In genomic region chr12:57130941-57131340, GRCh38 we compare ENCODE assay signal across 13 cellular contexts. TPM values are rescaled to one million over a fixed set of nuclear protein-coding genes. Genes with fewer than 3 reads are reported as not detected.
DNase-seq lines count a peak whose midpoint lies in the region; ATAC-seq and TF ChIP-seq lines count a peak whose summit lies in the region.
"Had no signal": no experiment of that assay in that cellular context is flagged by ENCODE, and none has a peak within 500 bp of the region (broad histone marks: within the 10 kb centered on the region; RNA-seq: fewer than 3 reads in every experiment).

No MANE protein-coding gene starts in this region.

- H3K9ac ChIP-seq in iPS-20b (ENCODE audit: low read depth, low read length) = peak overlapping the region; percentile 96; the same call in 1 of the 2 replicates
- peak overlapping the region in 2 of 3 donors; percentile 47 to 50 for H3K9ac ChIP-seq in skeletal muscle tissue (ENCODE audit: low read depth in 1 of 3, low read length in 3 of 3)

- peaks cover 20% of the 10 kb centered on the region for H3K4me1 Mint-ChIP-seq in CD4-positive, alpha-beta T cell (ENCODE audit: low read depth)

- H3K36me3 ChIP-seq in iPS-20b (ENCODE audit: insufficient read depth, low read depth, low read length) = peaks cover 5% of the 10 kb centered on the region; the same call in 1 of the 2 replicates
- no peaks in the 10 kb centered on the region for H3K36me3 ChIP-seq in skeletal muscle tissue (ENCODE audit: control insufficient read depth in 3 of 3, insufficient read depth in 3 of 3, low read length in 3 of 3)
- H3K36me3 ChIP-seq in WERI-Rb-1 = no peaks in the 10 kb centered on the region

- TF ChIP-seq CTCF in CD4-positive, alpha-beta T cell (IDR thresholded peaks at IDR 0.05) = no peak
- no peak for TF ChIP-seq CTCF in WI38 (IDR thresholded peaks at IDR 0.05; ENCODE audit: low read depth, low read length)
- no peak for TF ChIP-seq CTCF in WERI-Rb-1 (IDR thresholded peaks at IDR 0.05; ENCODE audit: low read depth, low read length)

- H3K27ac Mint-ChIP-seq in CD4-positive, alpha-beta T cell = no peak overlapping the region
- H3K27ac Mint-ChIP-seq: activated naive CD8-positive, alpha-beta T cell treated with anti-CD3 and anti-CD28 coated beads, Interleukin-2, amount 10 ng/mL, durations not matched to agents 7 days and 5 days had no signal

- ATAC-seq in CD4-positive, alpha-beta T cell (ENCODE audit: poor library complexity) = no peak
- ATAC-seq in HG03097 (IDR thresholded peaks at IDR 0.05; ENCODE audit: low FRiP score, unreplicated experiment) (no peak), HG03342 (IDR thresholded peaks at IDR 0.05; ENCODE audit: unreplicated experiment) (no peak)

- peak overlapping the region; percentile 92 for H3K4me3 ChIP-seq in WI38 (ENCODE audit: low read depth, low read length)
- peak overlapping the region; percentile 94 for H3K4me3 ChIP-seq in iPS-20b (ENCODE audit: low read length)
- peak overlapping the region in 2 of 3 donors; percentile 36 to 73 for H3K4me3 ChIP-seq in skeletal muscle tissue (ENCODE audit: low read length in 3 of 3)
- H3K4me3 ChIP-seq in WERI-Rb-1 (ENCODE audit: low read depth, low read length) = no peak overlapping the region

- H3K27ac ChIP-seq in CD4-positive, alpha-beta T cell (ENCODE audit: low read depth, low read length) = no peak overlapping the region
- H3K27ac ChIP-seq in iPS-20b (ENCODE audit: low read length) (no peak overlapping the region), skeletal muscle tissue (ENCODE audit: low read depth, low read length) (peak overlapping the region; percentile 81), WERI-Rb-1 (no peak overlapping the region)
- H3K27ac ChIP-seq: HL-60 had no signal

- peaks cover 57% of the 10 kb centered on the region for H3K4me1 ChIP-seq in iPS-20b (ENCODE audit: insufficient read depth, low read length)
- H3K4me1 ChIP-seq in skeletal muscle tissue (ENCODE audit: control insufficient read depth in 3 of 3, insufficient read depth in 3 of 3, low read length in 3 of 3) = peaks cover 35 to 44% (median 42%) of the 10 kb centered on the region in 3 donors

- DNase-seq in CD4-positive, alpha-beta T cell = no peak
- DNase-seq in GOT3 (lab: John Stamatoyannopoulos, UW) (no peak), WERI-Rb-1 (no peak)
- DNase-seq: activated CD4-positive, alpha-beta T cell treated with anti-CD3 and anti-CD28 coated beads for 48 hours; activated naive CD8-positive, alpha-beta T cell treated with anti-CD3 and anti-CD28 coated beads, Interleukin-2, amount 10 ng/mL, durations not matched to agents 7 days and 5 days; DMS 273 treated with DMSO at 0.1 percent for 48 hours; NCI-H1694 treated with DMSO at 0.1 percent for 48 hours had no signal

- peaks cover 4% of the 10 kb centered on the region for H3K27me3 Mint-ChIP-seq in CD4-positive, alpha-beta T cell

- H3K36me3 Mint-ChIP-seq in CD4-positive, alpha-beta T cell (ENCODE audit: low read depth) = no peaks in the 10 kb centered on the region
- H3K36me3 Mint-ChIP-seq: activated naive CD8-positive, alpha-beta T cell treated with anti-CD3 and anti-CD28 coated beads, Interleukin-2, amount 10 ng/mL, durations not matched to agents 7 days and 5 days had no signal

- CTCF ChIA-PET in CD4-positive, alpha-beta T cell (lab: Charles Lee) = interaction anchor here (1.3 kb wide), 1 partner anchor 52 kb away, joined by 5 read pairs; no protein-coding TSS in a partner anchor

- intact Hi-C loops in CD4-positive, alpha-beta T cell (cut with DNase I, micrococcal nuclease) = no loop called here

- H3K27me3 ChIP-seq in CD4-positive, alpha-beta T cell (ENCODE audit: control insufficient read depth, insufficient read depth, low read length) = no peaks in the 10 kb centered on the region
- H3K27me3 ChIP-seq in iPS-20b (ENCODE audit: insufficient read depth, low read length) = peaks cover 7% of the 10 kb centered on the region; the same call in 1 of the 2 replicates
- peaks cover 0 to 6% (median 0%) of the 10 kb centered on the region in 3 donors for H3K27me3 ChIP-seq in skeletal muscle tissue (ENCODE audit: control insufficient read depth in 3 of 3, insufficient read depth in 3 of 3, low read length in 3 of 3)
- no peaks in the 10 kb centered on the region for H3K27me3 ChIP-seq in WERI-Rb-1 (ENCODE audit: insufficient read depth, low read depth, severe bottlenecking)

- peak overlapping the region; percentile 32 for H3K4me3 Mint-ChIP-seq in CD4-positive, alpha-beta T cell
- H3K4me3 Mint-ChIP-seq: activated naive CD8-positive, alpha-beta T cell treated with anti-CD3 and anti-CD28 coated beads, Interleukin-2, amount 10 ng/mL, durations not matched to agents 7 days and 5 days had no signal

- no peaks in the 10 kb centered on the region for H3K9me3 Mint-ChIP-seq in CD4-positive, alpha-beta T cell
- H3K9me3 Mint-ChIP-seq: activated naive CD8-positive, alpha-beta T cell treated with anti-CD3 and anti-CD28 coated beads, Interleukin-2, amount 10 ng/mL, durations not matched to agents 7 days and 5 days had no signal

- no peaks in the 10 kb centered on the region for H3K9me3 ChIP-seq in CD4-positive, alpha-beta T cell (ENCODE audit: control insufficient read depth, low read length)
- H3K9me3 ChIP-seq in iPS-20b (ENCODE audit: insufficient read depth, low read depth, low read length) = no peaks in the 10 kb centered on the region
- H3K9me3 ChIP-seq in skeletal muscle tissue (ENCODE audit: control insufficient read depth in 3 of 3, low read length in 3 of 3) = no peaks in the 10 kb centered on the region
- no peaks in the 10 kb centered on the region for H3K9me3 ChIP-seq in WERI-Rb-1 (ENCODE audit: severe bottlenecking)

- POLR2A ChIA-PET in CD4-positive, alpha-beta T cell (lab: Charles Lee) = interaction anchor here (2.8 kb wide), 1 partner anchor 20 kb away, joined by 9 read pairs; the partner anchor contains the start of gene STAT6

RNA-seq across cellular contexts. Expression of gene LRP1, which starts 2.7 kb away (rescaled TPM):
- total RNA-seq in CD4-positive, alpha-beta T cell = 1 to 10 TPM; 6.6 to 8.5 TPM
- total RNA-seq in skeletal muscle tissue = 118 TPM

RNA-seq across cellular contexts. Expression of gene LRP1-AS, which starts 16.5 kb away (rescaled TPM):
- not detected for total RNA-seq in CD4-positive, alpha-beta T cell
- 1.0 TPM for total RNA-seq in skeletal muscle tissue
- total RNA-seq: activated naive CD8-positive, alpha-beta T cell treated with anti-CD3 and anti-CD28 coated beads, Interleukin-2, amount 10 ng/mL, durations not matched to agents 7 days and 5 days had no signal

RNA-seq across cellular contexts. Expression of gene STAT6, which starts 19.8 kb away (rescaled TPM):
- 100 to 1,000 TPM; 133 to 144 TPM for total RNA-seq in CD4-positive, alpha-beta T cell
- total RNA-seq in skeletal muscle tissue = 31.8 TPM

RNA-seq across cellular contexts. Expression of gene NAB2, which starts 42.0 kb away (rescaled TPM):
- total RNA-seq in CD4-positive, alpha-beta T cell = 1 to 10 TPM; 4.8 to 6.1 TPM
- 38.1 TPM for total RNA-seq in skeletal muscle tissue

RNA-seq across cellular contexts. Expression of gene NEMP1, which starts 52.4 kb away (rescaled TPM):
- 1 to 10 TPM; 7.2 to 9.9 TPM for total RNA-seq in CD4-positive, alpha-beta T cell
- 11.0 TPM for total RNA-seq in skeletal muscle tissue

Comparison
In these comparisons a context has a peak if more than half of its experiments do, and no peak if none do; other contexts are left out.
1. RNA of gene LRP1, which starts 2.7 kb away (total RNA-seq): 118 TPM in skeletal muscle tissue (single experiment); 6.6 to 8.5 TPM in CD4-positive, alpha-beta T cell; every median in the first group is over 10 times any median in the second.